In the genomic region with DNA sequence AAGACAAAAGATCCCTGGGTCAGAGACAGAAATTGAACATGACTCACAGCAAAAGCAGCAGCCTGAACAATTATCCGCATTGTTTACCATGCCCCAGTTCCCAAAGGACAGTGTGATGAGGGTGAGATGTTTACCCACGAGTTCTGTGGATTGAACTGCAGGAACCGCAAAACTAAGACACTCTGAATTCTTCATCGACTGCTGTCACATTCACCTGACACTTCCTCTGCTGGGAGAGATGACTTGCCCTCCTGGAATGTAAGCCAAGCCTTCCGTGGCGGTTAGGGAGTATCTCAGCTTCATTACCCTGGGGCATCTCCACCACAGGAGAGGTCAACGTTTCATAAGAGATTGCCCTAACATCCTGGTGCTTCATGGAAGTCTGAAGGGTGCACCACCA, we compare ENCODE assay signal across 17 cellular contexts.
DNase-seq lines count a peak whose midpoint lies in the region; ATAC-seq and TF ChIP-seq lines count a peak whose summit lies in the region.
"Had no signal": no experiment of that assay in that cellular context is flagged by ENCODE, and none has a peak within 500 bp of the region (broad histone marks: within the 10 kb centered on the region; RNA-seq: fewer than 3 reads in every experiment).

No MANE protein-coding gene starts in this region.

- DNase-seq in A172 (ENCODE audit: low spot score) (peak; percentile 92), NCI-H226 (peak; percentile 1), brain microvascular endothelial cell (peak; percentile 6), kidney epithelial cell (ENCODE audit: low read depth) (peak; percentile 99), OCI-M2 (lab: John Stamatoyannopoulos, UW; ENCODE audit: unreplicated experiment) (no peak), AML-193 (lab: John Stamatoyannopoulos, UW) (no peak)
- no peak for DNase-seq in effector CD4-positive, alpha-beta T cell
- DNase-seq: COR-L47, esophagus squamous epithelium, GM23248, NCI-H1105 treated with DMSO at 0.1 percent for 48 hours, small intestine had no signal

- in situ Hi-C loops in brain microvascular endothelial cell (cut with HindIII; ENCODE audit: low pct_ligation_motif_present, low sequenced_read_pairs): no loop called here

- ATAC-seq in GM19023 (IDR thresholded peaks at IDR 0.05; ENCODE audit: unreplicated experiment): no peak
- ATAC-seq: activated CD4-positive, CD25-positive, alpha-beta regulatory T cell treated with anti-CD3 and anti-CD28 coated beads, Interleukin-2, amount 50 U/mL, for 24 hours; K562 had no signal

- TF ChIP-seq CTCF in brain microvascular endothelial cell (IDR thresholded peaks at IDR 0.05; ENCODE audit: low read depth, low read length, missing control alignments): no peak
- TF ChIP-seq CTCF in kidney epithelial cell (IDR thresholded peaks at IDR 0.05; ENCODE audit: insufficient read depth, low read length, poor library complexity, severe bottlenecking): no peak

- H3K4me3 ChIP-seq in brain microvascular endothelial cell (ENCODE audit: low read depth, low read length): no peak overlapping the region
- no peak overlapping the region for H3K4me3 ChIP-seq in kidney epithelial cell (ENCODE audit: low read depth, low read length)
- H3K4me3 ChIP-seq: esophagus squamous epithelium, GM23248, K562, vagina had no signal

- no peaks in the 10 kb centered on the region for H3K36me3 ChIP-seq in brain microvascular endothelial cell (replicated peaks)
- H3K36me3 ChIP-seq in kidney epithelial cell (ENCODE audit: control insufficient read depth, insufficient read depth, low read length): no peaks in the 10 kb centered on the region
- H3K36me3 ChIP-seq: esophagus squamous epithelium, neutrophil, vagina had no signal

- H3K27me3 ChIP-seq in brain microvascular endothelial cell (replicated peaks) (no peaks in the 10 kb centered on the region), kidney epithelial cell (ENCODE audit: control insufficient read depth, insufficient read depth, low read length) (no peaks in the 10 kb centered on the region)
- H3K27me3 ChIP-seq: neutrophil, vagina had no signal

- no peak overlapping the region for H3K27ac ChIP-seq in brain microvascular endothelial cell
- H3K27ac ChIP-seq: esophagus squamous epithelium, GM23248, neutrophil, vagina had no signal

Comparison
In these comparisons a context has a peak if more than half of its experiments do, and no peak if none do; other contexts are left out.
1. DNase-seq: peak in A172 (single experiment), NCI-H226 (single experiment), brain microvascular endothelial cell (single experiment) and kidney epithelial cell (single experiment); none in OCI-M2 (single experiment), effector CD4-positive, alpha-beta T cell (single experiment) and AML-193 (0 of 2).